22 cellular contexts compared by ENCODE assay signal in the genomic region with DNA sequence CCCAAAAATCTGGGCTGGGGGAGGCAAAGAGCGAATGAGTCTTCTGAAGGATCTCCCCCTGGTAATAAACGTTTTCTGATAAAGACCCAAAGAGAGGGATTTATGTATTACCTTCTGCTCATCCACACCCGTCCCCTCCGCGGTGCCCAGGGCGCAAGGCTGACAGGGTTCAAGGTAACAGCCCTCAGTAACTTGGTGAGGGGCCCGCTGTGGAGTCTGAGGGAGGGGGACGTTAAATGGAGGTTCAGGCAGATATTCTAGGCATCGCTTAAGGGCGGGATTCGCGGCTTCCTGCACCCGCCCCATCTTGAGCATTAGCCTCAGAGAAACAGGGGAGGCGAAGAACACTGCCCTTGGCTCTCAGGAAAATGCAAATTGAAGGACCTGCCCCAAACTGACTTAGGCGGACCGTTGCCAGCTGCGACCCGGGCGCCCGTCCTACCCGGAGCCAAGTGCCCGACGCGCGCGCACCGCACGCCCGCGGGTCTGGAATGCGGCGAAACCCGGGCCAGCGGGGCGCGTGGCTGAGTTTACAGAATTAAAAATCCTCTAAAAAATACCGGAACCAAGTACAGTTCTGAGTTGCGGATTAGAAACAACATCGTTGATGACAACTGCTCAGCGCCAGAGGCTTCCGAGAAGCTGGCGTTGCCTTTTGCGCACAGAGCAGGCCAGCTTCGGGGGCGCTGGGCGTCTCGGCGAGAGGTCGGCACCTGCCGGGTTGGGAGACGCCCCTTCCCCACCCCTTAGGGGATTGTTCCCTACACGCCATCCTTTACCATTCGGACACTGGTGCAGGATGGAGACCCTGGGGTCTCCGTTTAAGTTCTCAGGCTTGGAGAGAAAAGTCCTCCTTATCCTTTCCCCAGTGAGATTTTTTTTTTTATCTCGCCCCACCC. TPM values are rescaled to one million over a fixed set of nuclear protein-coding genes. Genes with fewer than 3 reads are reported as not detected.
A peak's percentile ranks its signal among the peaks of the same experiment; 100 is the strongest.
DNase-seq lines count a peak whose midpoint lies in the region; ATAC-seq, FAIRE-seq and TF ChIP-seq lines count a peak whose summit lies in the region.
"Had no signal": no experiment of that assay in that cellular context is flagged by ENCODE, and none has a peak within 500 bp of the region (broad histone marks: within the 10 kb centered on the region; RNA-seq: fewer than 3 reads in every experiment).

No MANE protein-coding gene starts in this region.

- no peak overlapping the region for H3K9ac ChIP-seq in H1 (replicated peaks in 1 of 4; ENCODE audit: extremely low read depth in 1 of 4, low read depth in 3 of 4, low read length in 3 of 4)
- H3K9ac ChIP-seq in neural progenitor cell: no peak overlapping the region
- H3K9ac ChIP-seq: SK-N-SH had no signal

- TF ChIP-seq RAD21 in H1 (IDR thresholded peaks at IDR 0.05 in 1 of 2, conservative IDR thresholded peaks at IDR 0.05 in 1 of 2; ENCODE audit: low read depth in 2 of 2, low read length in 2 of 2): no peak

- DNase-seq in D341Med (ENCODE audit: low spot score) (peak; percentile 60), H1 (ENCODE audit: low read depth in 1 of 2, low spot score in 2 of 2) (peak in 1 of 2 experiments; percentile 66), neural progenitor cell (ENCODE audit: low spot score) (peak; percentile 57), mucosa of gallbladder (ENCODE audit: low spot score) (no peak), NCI-H1436 (lab: John Stamatoyannopoulos, UW) (no peak)
- DNase-seq: activated CD4-positive, alpha-beta memory T cell treated with anti-CD3 and anti-CD28 coated beads, Interleukin-2, amount 10 ng/mL, durations not matched to agents 7 days and 5 days; AML-193; amygdala; COR-L47; mesenchymal stem cell; NCI-H1694 treated with DMSO at 0.1 percent for 48 hours; NCI-H524 treated with DMSO at 0.1 percent for 48 hours; right lobe of liver; stimulated activated CD4-positive, alpha-beta T cell treated with anti-CD3 and anti-CD28 coated beads, Interleukin-2, amount 100 ng/mL, for 48 hours had no signal

- H3K14ac ChIP-seq in H1 (ENCODE audit: insufficient read length): no peak overlapping the region

- no peak overlapping the region; the same call in 1 of the 2 replicates for H3K18ac ChIP-seq in H1 (ENCODE audit: extremely low read depth, low read length)

- H3K36me3 ChIP-seq in HEK293 (ENCODE audit: control insufficient read depth in 2 of 2, insufficient read depth in 1 of 2, low read length in 2 of 2) (no peaks in the 10 kb centered on the region), H1 (ENCODE audit: control insufficient read depth in 2 of 4, insufficient read depth in 4 of 4, low read length in 3 of 4) (no peaks in the 10 kb centered on the region; a peak in 1 of 8 replicates), neural progenitor cell (no peaks in the 10 kb centered on the region)
- H3K36me3 ChIP-seq: gastroesophageal sphincter, HAP-1, neutrophil, right lobe of liver had no signal

- H2BK5ac ChIP-seq in H1 (ENCODE audit: low read depth, low read length): no peak overlapping the region

- no peak for FAIRE-seq in H1 (lab: Jason Lieb, UNC)

- H4K8ac ChIP-seq in H1 (ENCODE audit: extremely low read depth, insufficient read depth, low read length): no peak overlapping the region

- H2BK20ac ChIP-seq in H1 (ENCODE audit: low read length): no peak overlapping the region

- H4K5ac ChIP-seq in H1 (ENCODE audit: insufficient read length, low read depth, low read length): no peak overlapping the region

- H3K27ac Mint-ChIP-seq in neural progenitor cell: no peak overlapping the region
- H3K27ac Mint-ChIP-seq: activated CD4-positive, alpha-beta memory T cell treated with anti-CD3 and anti-CD28 coated beads, Interleukin-2, amount 10 ng/mL, durations not matched to agents 7 days and 5 days; activated T-helper 2 cell treated with anti-CD3 and anti-CD28 coated beads, Interferon-gamma antibody, Interleukin-2, Interleukin-4, amounts not matched to agents 10 μg/mL and 5 μg/mL and 100 μg/mL, durations not matched to agents 14 hours and 24 hours and 36 hours had no signal

- TF ChIP-seq CTCF in HEK293 (tag by site-specific recombination; IDR thresholded peaks at IDR 0.05) (no peak), H1 (IDR thresholded peaks at IDR 0.05; ENCODE audit: control extremely low read depth in 1 of 3, insufficient read depth in 1 of 3, low read depth in 1 of 3, low read length in 3 of 3) (no peak), neural progenitor cell (IDR thresholded peaks at IDR 0.05) (no peak)

- peaks cover 66% of the 10 kb centered on the region for H3F3A ChIP-seq in neural progenitor cell (ENCODE audit: low read depth)

- peaks cover 21% of the 10 kb centered on the region; the same call in 1 of the 2 replicates for H3K23me2 ChIP-seq in H1 (ENCODE audit: low read depth, low read length)

- H2BK12ac ChIP-seq in H1 (ENCODE audit: low read depth, low read length): no peak overlapping the region

- H3K79me2 ChIP-seq in H1 (ENCODE audit: control insufficient read depth in 1 of 2, insufficient read depth in 2 of 2, low read length in 2 of 2) (no peaks in the 10 kb centered on the region), neural progenitor cell (ENCODE audit: low read depth) (no peaks in the 10 kb centered on the region)

- WGBS in H1 (ENCODE audit: extremely low coverage in 1 of 2, insufficient coverage in 1 of 2, insufficient read length in 1 of 2, insufficient replicate concordance in 2 of 2, low coverage in 1 of 2, low lambda C conversion rate in 2 of 2, missing lambda C conversion rate in 1 of 2), 2 experiments: 2% methylated on average over 55 of the region's 55 CpGs; no CpG with 5 or more reads in 1 of the 2 experiments

- H3K9me3 Mint-ChIP-seq in neural progenitor cell: no peaks in the 10 kb centered on the region
- H3K9me3 Mint-ChIP-seq: activated CD4-positive, alpha-beta memory T cell treated with anti-CD3 and anti-CD28 coated beads, Interleukin-2, amount 10 ng/mL, durations not matched to agents 7 days and 5 days; activated T-helper 2 cell treated with anti-CD3 and anti-CD28 coated beads, Interferon-gamma antibody, Interleukin-2, Interleukin-4, amounts not matched to agents 10 μg/mL and 5 μg/mL and 100 μg/mL, durations not matched to agents 14 hours and 24 hours and 36 hours had no signal

- peak overlapping the region; percentile 71 for H3K4me3 Mint-ChIP-seq in neural progenitor cell
- H3K4me3 Mint-ChIP-seq: activated CD4-positive, alpha-beta memory T cell treated with anti-CD3 and anti-CD28 coated beads, Interleukin-2, amount 10 ng/mL, durations not matched to agents 7 days and 5 days had no signal

- H2BK120ac ChIP-seq in H1 (replicated peaks; ENCODE audit: low read depth, low read length): no peak overlapping the region

- H3K23ac ChIP-seq in H1 (ENCODE audit: insufficient read length): no peak overlapping the region

- H3K4me1 ChIP-seq in HEK293 (ENCODE audit: control insufficient read depth, insufficient read depth, low read length) (peaks cover 4% of the 10 kb centered on the region), H1 (replicated peaks in 1 of 4; ENCODE audit: control insufficient read depth in 3 of 4, insufficient read depth in 4 of 4, low read length in 3 of 4) (peaks cover 0 to 48% (median 25%) of the 10 kb centered on the region in 4 experiments; a peak in 6 of 7 replicates), neural progenitor cell (peaks cover 84% of the 10 kb centered on the region)
- H3K4me1 ChIP-seq: HAP-1 had no signal

- H3K4me3 ChIP-seq in HEK293 (ENCODE audit: low read depth, low read length) (no peak overlapping the region), H1 (ENCODE audit: extremely low read depth in 1 of 4, insufficient read depth in 2 of 4, low read depth in 3 of 4, low read length in 4 of 4) (peak overlapping the region; percentile 20 to 53 (median 30); a peak in 7 of 8 replicates), neural progenitor cell (peak overlapping the region; percentile 38)
- H3K4me3 ChIP-seq: HAP-1, right lobe of liver had no signal

- no peak overlapping the region for H2BK15ac ChIP-seq in H1 (ENCODE audit: low read length)

- ATAC-seq in HG03469 (IDR thresholded peaks at IDR 0.05; ENCODE audit: unreplicated experiment): no peak
- ATAC-seq: gastroesophageal sphincter had no signal

- no peak overlapping the region for H3K56ac ChIP-seq in H1 (replicated peaks; ENCODE audit: insufficient read length, low read depth, low read length)

- no peaks in the 10 kb centered on the region for H3K9me3 ChIP-seq in HEK293 (ENCODE audit: control insufficient read depth, insufficient read depth, low read depth, low read length)
- no peaks in the 10 kb centered on the region; a peak in 1 of 4 replicates for H3K9me3 ChIP-seq in H1 (ENCODE audit: insufficient read depth in 2 of 2, low read depth in 1 of 2, low read length in 1 of 2)
- H3K9me3 ChIP-seq in neural progenitor cell (ENCODE audit: low read depth): no peaks in the 10 kb centered on the region
- H3K9me3 ChIP-seq: gastroesophageal sphincter, HAP-1, neutrophil, right lobe of liver, SK-N-SH, testis had no signal

- H3K36me3 Mint-ChIP-seq in neural progenitor cell: no peaks in the 10 kb centered on the region

- CTCF ChIA-PET in HEK293 (lab: Yijun Ruan, JAX) (interaction anchor here (0.6 kb wide), 1 partner anchor 75 kb away, joined by 3 read pairs; no protein-coding TSS in a partner anchor), H1 (lab: Charles Lee; ENCODE audit: partially characterized antibody) (interaction anchor here (1.3 to 6.2 kb wide), 4 partner anchors 9 to 255 kb away, joined by 4 to 68 read pairs (median 18); no protein-coding TSS in a partner anchor)

- TF ChIP-seq POLR2A in H1 (IDR thresholded peaks at IDR 0.05; ENCODE audit: control extremely low read depth in 1 of 2, low read depth in 2 of 2, low read length in 2 of 2): no peak

- no peak overlapping the region for H3K4ac ChIP-seq in H1 (replicated peaks; ENCODE audit: insufficient read length, low read depth, low read length)

- no peak for TF ChIP-seq EP300 in H1 (IDR thresholded peaks at IDR 0.05; ENCODE audit: borderline replicate concordance in 1 of 2, low read depth in 2 of 2, low read length in 2 of 2)

- no peak overlapping the region for H2AK5ac ChIP-seq in H1 (ENCODE audit: low read depth, low read length)

- H3K4me1 Mint-ChIP-seq in neural progenitor cell: peaks cover 54% of the 10 kb centered on the region

- H3K4me2 ChIP-seq in H1 (ENCODE audit: insufficient read depth in 1 of 2, low read depth in 2 of 2, low read length in 2 of 2) (peak overlapping the region; percentile 80 to 92), neural progenitor cell (peak overlapping the region; percentile 82)
- H3K4me2 ChIP-seq: SK-N-SH had no signal

- no peaks in the 10 kb centered on the region for H3K79me1 ChIP-seq in H1 (ENCODE audit: low read depth, low read length)

- H3K27me3 ChIP-seq in H1 (replicated peaks in 1 of 4; ENCODE audit: control insufficient read depth in 3 of 4, extremely low read depth in 1 of 4, insufficient read depth in 3 of 4, low read length in 3 of 4) (peaks cover 89 to 98% (median 98%) of the 10 kb centered on the region in 4 experiments), neural progenitor cell (peaks cover 100% of the 10 kb centered on the region)
- H3K27me3 ChIP-seq: testis had no signal

- H3K27ac ChIP-seq in HEK293 (ENCODE audit: extremely low read depth, low read depth, low read length) (peak overlapping the region; percentile 34; the same call in 1 of the 2 replicates), H1 (ENCODE audit: low read depth, low read length) (no peak overlapping the region), neural progenitor cell (no peak overlapping the region)
- H3K27ac ChIP-seq: gastroesophageal sphincter, neutrophil, right lobe of liver, testis had no signal

- H4K20me1 ChIP-seq in H1 (replicated peaks in 1 of 2; ENCODE audit: control insufficient read depth in 1 of 2, insufficient read depth in 2 of 2, low read length in 2 of 2) (peaks cover 10 to 14% of the 10 kb centered on the region in 2 experiments), neural progenitor cell (ENCODE audit: low read depth) (peaks cover 76% of the 10 kb centered on the region)

- H3K27me3 Mint-ChIP-seq in neural progenitor cell (ENCODE audit: insufficient read depth, low read depth): peaks cover 81% of the 10 kb centered on the region

- POLR2A ChIA-PET in HEK293 (lab: Yijun Ruan, JAX) (no interaction called here), H1 (lab: Charles Lee; ENCODE audit: partially characterized antibody) (interaction anchor here (0.6 kb wide), 1 partner anchor 10 kb away, joined by 3 read pairs; no protein-coding TSS in a partner anchor)

- no peak overlapping the region for H2AFZ ChIP-seq in H1 (ENCODE audit: low read length)
- no peak overlapping the region for H2AFZ ChIP-seq in neural progenitor cell (replicated peaks)

- H4K91ac ChIP-seq in H1 (replicated peaks; ENCODE audit: insufficient read length, low read length): no peak overlapping the region

RNA-seq across cellular contexts. Expression of a gene that starts 2.8 kb away (rescaled TPM):
- 0.35 TPM in 1 of 2 replicates, not detected in the other for total RNA-seq in H1 (2021; fragmentation: NEBNext Ultra II Directional; extraction: Animal tissue kit (Norgen Biotek cat#: 25700))
- 0.28 and 0.32 TPM in 2 replicates for polyA plus RNA-seq in H1 (2011; rRNA removed)
- 0.22 TPM for polyA plus RNA-seq in H1 (2011; cell fraction: cytosol; rRNA removed)
- 0.17 TPM for polyA plus RNA-seq in H1 (2011; cell fraction: nucleus; rRNA removed)
- not detected in 4 replicates for polyA plus RNA-seq in H1 (2012, experiment 1 of 2)
- polyA plus RNA-seq in H1 (2012, experiment 2 of 2): not detected
- polyA plus RNA-seq in H1 (2013, experiment 1 of 2): 0.08 TPM
- polyA plus RNA-seq in H1 (2013, experiment 2 of 2): 0.09 TPM
- polyA minus RNA-seq in H1 (2011; rRNA and poly(A)+ RNA removed): not detected in 2 replicates
- polyA minus RNA-seq in H1 (2011; cell fraction: cytosol; rRNA and poly(A)+ RNA removed): not detected
- not detected for polyA minus RNA-seq in H1 (2011; cell fraction: nucleus; rRNA and poly(A)+ RNA removed)
- total RNA-seq in neural progenitor cell (ENCODE audit: low replicate concordance): not detected in 2 replicates
- not detected for total RNA-seq in mucosa of gallbladder
- total RNA-seq: activated CD4-positive, alpha-beta memory T cell treated with anti-CD3 and anti-CD28 coated beads, Interleukin-2, amount 10 ng/mL, durations not matched to agents 7 days and 5 days; activated T-helper 2 cell treated with anti-CD3 and anti-CD28 coated beads, Interferon-gamma antibody, Interleukin-2, Interleukin-4, amounts not matched to agents 10 μg/mL and 5 μg/mL and 100 μg/mL, durations not matched to agents 14 hours and 24 hours and 36 hours; gastroesophageal sphincter; right lobe of liver; testis had no signal
- polyA plus RNA-seq: SK-N-SH had no signal

Comparison
In these comparisons a context has a peak if more than half of its experiments do, and no peak if none do; other contexts are left out.
1. DNase-seq: peak in D341Med (single experiment) and neural progenitor cell (single experiment); none in mucosa of gallbladder (single experiment) and NCI-H1436 (single experiment).